1 cellular context compared by ENCODE assay signal in the genomic region with DNA sequence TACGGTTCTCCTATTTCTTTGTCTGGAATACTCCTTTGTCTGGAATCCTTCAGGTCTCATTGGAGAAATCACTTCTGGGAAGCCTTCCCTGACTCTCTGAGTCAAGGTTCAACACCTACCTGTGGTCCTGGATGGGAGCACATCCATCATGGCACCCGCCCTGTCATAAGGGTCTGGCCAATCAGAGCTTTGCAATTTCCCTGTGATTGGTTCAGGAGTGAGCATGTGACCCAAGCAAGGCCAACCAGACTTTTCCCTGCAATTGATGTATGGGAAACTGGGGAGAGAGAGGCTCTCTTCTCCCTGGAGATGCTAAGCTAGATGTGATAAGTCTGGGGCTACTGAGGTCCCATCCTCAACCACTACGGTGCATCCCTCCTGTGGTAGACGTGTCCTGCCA.
TF ChIP-seq lines count a peak whose summit lies in the region.

No MANE protein-coding gene starts in this region.

TF ChIP-seq in H1, 55 proteins besides CTCF, POLR2A, EP300 and RAD21:
- TF ChIP-seq TCF12 (IDR thresholded peaks at IDR 0.05; ENCODE audit: low read depth, low read length) (no peak), KDM4A (IDR thresholded peaks at IDR 0.05; ENCODE audit: low read depth, low read length, severe bottlenecking) (no peak), RNF2 (IDR thresholded peaks at IDR 0.05; ENCODE audit: borderline replicate concordance, low read depth, low read length, missing control alignments, poor library complexity, severe bottlenecking) (no peak), CHD1 (IDR thresholded peaks at IDR 0.05; ENCODE audit: low read depth, low read length) (no peak), CTBP2 (IDR thresholded peaks at IDR 0.05; ENCODE audit: borderline replicate concordance, insufficient read depth, insufficient read length, low read length) (no peak), POU5F1 (IDR thresholded peaks at IDR 0.05; ENCODE audit: low read depth, low read length) (no peak), KDM1A (IDR thresholded peaks at IDR 0.05; ENCODE audit: borderline replicate concordance, low read length) (no peak), JUND (IDR thresholded peaks at IDR 0.05; ENCODE audit: low read length) (no peak), PHF8 (conservative IDR thresholded peaks at IDR 0.05; ENCODE audit: low read depth, low read length) (no peak), RBBP5 (IDR thresholded peaks at IDR 0.05; ENCODE audit: borderline replicate concordance, low read depth, low read length) (no peak), SP1 (IDR thresholded peaks at IDR 0.05; ENCODE audit: low read depth, low read length) (no peak), SIRT6 (IDR thresholded peaks at IDR 0.05; ENCODE audit: low read length) (no peak), TAF1 (IDR thresholded peaks at IDR 0.05; ENCODE audit: low read depth, low read length) (no peak), NRF1 (IDR thresholded peaks at IDR 0.05; ENCODE audit: low read depth, low read length) (no peak)
- TF ChIP-seq, protein P1, sequence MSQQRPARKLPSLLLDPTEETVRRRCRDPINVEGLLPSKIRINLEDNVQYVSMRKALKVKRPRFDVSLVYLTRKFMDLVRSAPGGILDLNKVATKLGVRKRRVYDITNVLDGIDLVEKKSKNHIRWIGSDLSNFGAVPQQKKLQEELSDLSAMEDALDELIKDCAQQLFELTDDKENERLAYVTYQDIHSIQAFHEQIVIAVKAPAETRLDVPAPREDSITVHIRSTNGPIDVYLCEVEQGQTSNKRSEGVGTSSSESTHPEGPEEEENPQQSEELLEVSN (IDR thresholded peaks at IDR 0.05) = no peak
